Comparison of ENCODE assay signal across 5 cellular contexts in the genomic region with DNA sequence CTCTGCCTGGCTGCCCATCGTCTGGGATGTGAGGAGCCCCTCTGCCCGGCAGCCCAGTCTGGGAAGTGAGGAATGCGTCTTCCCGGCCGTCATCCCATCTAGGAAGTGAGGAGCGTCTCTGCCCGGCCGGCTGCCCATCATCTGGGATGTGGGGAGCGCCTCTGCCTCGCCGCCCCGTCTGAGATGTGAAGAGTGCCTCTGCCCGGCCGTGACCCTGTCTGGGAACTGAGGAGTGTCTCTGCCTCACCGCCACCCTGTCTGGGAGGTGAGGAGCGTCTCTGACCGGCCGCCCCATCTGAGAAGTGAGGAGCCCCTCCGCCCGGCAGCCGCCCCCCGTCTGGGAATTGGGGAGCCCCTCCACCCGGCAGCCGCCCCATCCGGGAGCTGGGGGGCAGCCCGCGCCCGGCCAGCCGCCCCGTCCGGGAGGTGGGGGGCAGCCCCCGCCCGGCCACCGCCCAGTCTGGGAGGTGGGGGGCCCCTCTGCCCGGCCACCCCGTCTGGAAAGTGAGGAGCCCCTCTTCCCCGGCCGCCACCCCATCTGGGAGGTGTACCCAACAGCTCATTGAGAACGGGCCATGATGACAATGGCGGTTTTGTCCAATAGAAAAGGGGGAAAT. TPM values are rescaled to one million over a fixed set of nuclear protein-coding genes. Genes with fewer than 3 reads are reported as not detected.
"Had no signal": no experiment of that assay in that cellular context is flagged by ENCODE, and none has a peak within 500 bp of the region (broad histone marks: within the 10 kb centered on the region; RNA-seq: fewer than 3 reads in every experiment).

No MANE protein-coding gene starts in this region.

RNA-seq across cellular contexts. Expression of a gene that starts 7.5 kb away (rescaled TPM):
- total RNA-seq: HepG2, HT-29, HT1080, IMR-90, K562 had no signal

RNA-seq across cellular contexts. Expression of a gene that starts 18.8 kb away (rescaled TPM):
- total RNA-seq: HepG2, HT-29, HT1080, IMR-90, K562 had no signal

RNA-seq across cellular contexts. Expression of a gene that starts 26.0 kb away (rescaled TPM):
- total RNA-seq: HepG2, HT-29, HT1080, IMR-90, K562 had no signal

RNA-seq across cellular contexts. Expression of a gene that starts 45.9 kb away (rescaled TPM):
- total RNA-seq: HepG2, HT-29, HT1080, IMR-90, K562 had no signal
